In the genomic region with DNA sequence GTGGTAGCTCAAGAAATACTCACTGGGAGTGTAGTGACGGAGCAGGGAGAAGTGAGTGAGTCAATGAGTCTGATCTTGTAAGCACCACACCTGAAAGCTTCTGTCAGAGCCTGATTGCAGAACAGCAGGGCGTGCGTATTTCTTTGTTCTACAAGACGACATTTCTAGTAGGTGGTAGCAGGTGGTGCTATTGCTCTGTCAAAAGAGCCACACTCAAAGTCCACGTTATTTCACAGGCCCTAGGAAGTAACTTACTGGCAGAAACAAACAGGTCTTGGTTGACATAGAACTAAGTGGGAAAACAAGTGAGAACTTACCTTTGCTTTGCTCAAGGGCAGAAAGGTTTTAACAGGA, we compare ENCODE assay signal across 10 cellular contexts. TPM values are rescaled to one million over a fixed set of nuclear protein-coding genes. Genes with fewer than 3 reads are reported as not detected.
DNase-seq lines count a peak whose midpoint lies in the region; ATAC-seq and TF ChIP-seq lines count a peak whose summit lies in the region.
"Had no signal": no experiment of that assay in that cellular context is flagged by ENCODE, and none has a peak within 500 bp of the region (broad histone marks: within the 10 kb centered on the region; RNA-seq: fewer than 3 reads in every experiment).

No MANE protein-coding gene starts in this region.

- H3K9me3 ChIP-seq in hepatocyte (ENCODE audit: low read depth) (no peaks in the 10 kb centered on the region), adrenal gland (replicated peaks in 1 of 3) (no peaks in the 10 kb centered on the region)

- no peak overlapping the region for H3K27ac Mint-ChIP-seq in effector memory CD8-positive, alpha-beta T cell
- H3K27ac Mint-ChIP-seq: memory B cell had no signal

- no peak for DNase-seq in left ventricle myocardium superior
- DNase-seq in cardiac septum (ENCODE audit: low spot score), result no peak
- peak; percentile 53 for DNase-seq in RWPE1 (ENCODE audit: low spot score)
- DNase-seq in hepatocyte (ENCODE audit: low spot score), result peak; percentile 82
- DNase-seq in adrenal gland, result no peak
- no peak for DNase-seq in posterior cingulate gyrus
- no peak for DNase-seq in effector memory CD8-positive, alpha-beta T cell
- DNase-seq: DMS79 treated with DMSO at 0.1 percent for 48 hours had no signal

- no peaks in the 10 kb centered on the region for H3K36me3 ChIP-seq in hepatocyte (replicated peaks; ENCODE audit: insufficient read depth, low read depth)
- no peaks in the 10 kb centered on the region for H3K36me3 ChIP-seq in adrenal gland (replicated peaks in 1 of 2)

- H3K27me3 Mint-ChIP-seq in effector memory CD8-positive, alpha-beta T cell, result peaks cover 25 to 35% of the 10 kb centered on the region in 2 donors

- CTCF ChIA-PET in RWPE1 (lab: Yijun Ruan, JAX), result interaction anchor here (0.5 to 0.7 kb wide), 8 partner anchors 9 to 964 kb away, joined by 3 to 5 read pairs (median 3); no protein-coding TSS in a partner anchor

- no peaks in the 10 kb centered on the region for H3K9me2 ChIP-seq in hepatocyte (replicated peaks; ENCODE audit: insufficient read depth)

- intact Hi-C loops in left ventricle myocardium superior (cut with micrococcal nuclease), result no loop called here
- intact Hi-C loops in cardiac septum (cut with DNase I), result no loop called here
- intact Hi-C loops in adrenal gland (cut with DNase I), result no loop called here
- intact Hi-C loops in posterior cingulate gyrus (cut with DNase I), result no loop called here

- ATAC-seq in left ventricle myocardium superior (peak; percentile 16), GM21367 (IDR thresholded peaks at IDR 0.05; ENCODE audit: unreplicated experiment) (no peak)
- ATAC-seq in effector memory CD8-positive, alpha-beta T cell (replicated peaks), result no peak

- no peaks in the 10 kb centered on the region for H3K79me2 ChIP-seq in hepatocyte

- H3K4me1 ChIP-seq in hepatocyte (ENCODE audit: insufficient read depth) (peaks cover 24% of the 10 kb centered on the region), adrenal gland (replicated peaks in 1 of 2) (no peaks in the 10 kb centered on the region)

- H3K27ac ChIP-seq in RWPE1 (no peak overlapping the region), hepatocyte (peak overlapping the region; percentile 69), adrenal gland (no peak overlapping the region)

- POLR2A ChIA-PET in RWPE1 (lab: Yijun Ruan, JAX; ENCODE audit: low non-redundant PET), result no interaction called here

- H3K27me3 ChIP-seq in hepatocyte (no peaks in the 10 kb centered on the region), adrenal gland (no peaks in the 10 kb centered on the region)

- no peaks in the 10 kb centered on the region for H4K20me1 ChIP-seq in hepatocyte (ENCODE audit: insufficient read depth, poor library complexity, severe bottlenecking)

- H3K4me3 ChIP-seq in hepatocyte (no peak overlapping the region), adrenal gland (no peak overlapping the region)

- TF ChIP-seq CTCF in RWPE1 (conservative IDR thresholded peaks at IDR 0.05; ENCODE audit: low read depth) (no peak), hepatocyte (IDR thresholded peaks at IDR 0.05; ENCODE audit: poor library complexity) (peak; percentile 38), adrenal gland (IDR thresholded peaks at IDR 0.05) (no peak)

- no peak for TF ChIP-seq POLR2A in adrenal gland (IDR thresholded peaks at IDR 0.05)

- H3K36me3 Mint-ChIP-seq in effector memory CD8-positive, alpha-beta T cell (ENCODE audit: insufficient read depth), result no peaks in the 10 kb centered on the region
- H3K36me3 Mint-ChIP-seq: memory B cell had no signal

- H3K4me3 Mint-ChIP-seq in effector memory CD8-positive, alpha-beta T cell, result no peak overlapping the region
- H3K4me3 Mint-ChIP-seq: memory B cell had no signal

- peaks cover 0 to 4% of the 10 kb centered on the region in 2 donors for H3K4me1 Mint-ChIP-seq in effector memory CD8-positive, alpha-beta T cell (ENCODE audit: low read depth in 2 of 2)

- WGBS in hepatocyte (ENCODE audit: low lambda C conversion rate, missing lambda C conversion rate), result 40% methylated on average over 5 of the region's 5 CpGs
- 69 to 81% (median 74%) methylated on average over 5 of the region's 5 CpGs for WGBS in adrenal gland, 4 donors

- no peak overlapping the region for H3K4me2 ChIP-seq in hepatocyte

- H3K9me3 Mint-ChIP-seq in effector memory CD8-positive, alpha-beta T cell, result no peaks in the 10 kb centered on the region
- H3K9me3 Mint-ChIP-seq: memory B cell had no signal

- no peak overlapping the region for H2AFZ ChIP-seq in hepatocyte

RNA-seq across cellular contexts. Expression of gene SPRY1, which starts 46.4 kb away (rescaled TPM):
- 45.8 TPM for total RNA-seq in left ventricle myocardium superior
- total RNA-seq in cardiac septum, result 50.9 TPM
- total RNA-seq in hepatocyte, result 37.7 and 43.9 TPM in 2 replicates
- polyA plus RNA-seq in hepatocyte, result 36.7 and 40.1 TPM in 2 replicates
- total RNA-seq in adrenal gland, result 10 to 100 TPM; 45.1 to 95.6 (median 71.9) TPM
- 10 to 100 TPM; 22.3 to 35.4 (median 28.4) TPM for polyA plus RNA-seq in adrenal gland

Comparison
In these comparisons a context has a peak if more than half of its experiments do, and no peak if none do; other contexts are left out.
1. DNase-seq: peak in RWPE1 (single experiment) and hepatocyte (single experiment); none in left ventricle myocardium superior (single experiment), cardiac septum (single experiment), adrenal gland (0 of 7), posterior cingulate gyrus (0 of 10) and effector memory CD8-positive, alpha-beta T cell (0 of 3).